ENCODE assay signal across 19 cellular contexts in genomic region chr19:28014821-28015405, GRCh38.
"Had no signal": no experiment of that assay in that cellular context is flagged by ENCODE, and none has a peak within 500 bp of the region (broad histone marks: within the 10 kb centered on the region; RNA-seq: fewer than 3 reads in every experiment).

No MANE protein-coding gene starts in this region.

- H3K36me3 ChIP-seq: colonic mucosa, gastroesophageal sphincter, heart left ventricle, left lung, lower lobe of right lung had no signal

- H3K4me2 ChIP-seq: hepatocyte had no signal

- H3K4me3 ChIP-seq: colonic mucosa, gastroesophageal sphincter, heart left ventricle, hepatocyte, left lung, lower lobe of right lung, mucosa of descending colon had no signal

- H3K4me1 ChIP-seq: colonic mucosa, foreskin keratinocyte, gastroesophageal sphincter, left lung, lower lobe of right lung had no signal

- H2AFZ ChIP-seq: hepatocyte had no signal

- H3K27me3 ChIP-seq: colonic mucosa, foreskin keratinocyte, heart left ventricle, hepatocyte, left lung had no signal

- DNase-seq: colonic mucosa; cortex of kidney; effector CD8-positive, alpha-beta T cell; effector memory CD8-positive, alpha-beta T cell; endodermal cell; erythroblast; foreskin keratinocyte; heart left ventricle; hypothalamus; left cardiac atrium; left lung; left ventricle myocardium superior; lower lobe of right lung; mesenchymal stem cell; mucosa of descending colon had no signal

- ATAC-seq: effector memory CD8-positive, alpha-beta T cell; esophagus mucosa; foreskin keratinocyte; gastroesophageal sphincter; heart left ventricle; left cardiac atrium; left lung; left ventricle myocardium superior; lower lobe of right lung; mucosa of descending colon had no signal

- H3K79me2 ChIP-seq: hepatocyte had no signal

- H3K27ac ChIP-seq: colonic mucosa, epithelial cell of prostate, foreskin keratinocyte, gastroesophageal sphincter, heart left ventricle, hepatocyte, left lung, lower lobe of right lung had no signal

- H3K9me3 ChIP-seq: colonic mucosa, gastroesophageal sphincter, left lung, lower lobe of right lung, mucosa of descending colon had no signal
